ENCODE assay signal across 1 cellular context in the genomic region with DNA sequence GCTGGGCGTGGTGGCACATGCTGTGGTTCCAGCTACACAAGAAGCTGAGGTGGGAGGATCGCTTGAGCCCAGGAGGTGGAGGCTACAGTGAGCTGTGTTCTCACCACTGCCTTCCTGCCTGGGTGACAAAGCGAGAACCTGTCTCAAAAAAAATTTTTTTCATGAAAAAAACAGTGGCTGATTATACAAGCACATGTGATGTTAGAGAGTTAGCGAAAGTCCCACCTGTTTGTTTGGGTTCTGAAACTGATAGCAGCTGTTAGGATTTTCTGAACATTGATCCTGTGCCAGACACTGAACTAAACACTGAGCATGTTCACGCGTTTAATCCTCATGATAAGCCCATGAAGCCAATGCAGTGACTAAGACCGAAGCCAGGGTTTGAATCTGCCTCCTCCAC.
TF ChIP-seq lines count a peak whose summit lies in the region.

No MANE protein-coding gene starts in this region.

TF ChIP-seq in GM12878, 131 proteins besides CTCF, POLR2A, EP300 and RAD21:
- TF ChIP-seq ZNF384 (IDR thresholded peaks at IDR 0.05; ENCODE audit: borderline replicate concordance, low read depth, low read length) (peak; percentile 64; the same call in 1 of the 2 replicates), TCF3 (IDR thresholded peaks at IDR 0.05; ENCODE audit: borderline replicate concordance, insufficient read depth, low read depth, low read length) (peak; percentile 62; the same call in 1 of the 2 replicates), IKZF2 (IDR thresholded peaks at IDR 0.05) (peak in 1 of 2 experiments; percentile 41; a peak in 1 of 4 replicates), BHLHE40 (IDR thresholded peaks at IDR 0.05; ENCODE audit: borderline replicate concordance in 1 of 2, low read depth in 2 of 2, low read length in 1 of 2) (peak; percentile 39 to 59; a peak in 2 of 4 replicates), RUNX3 (IDR thresholded peaks at IDR 0.05; ENCODE audit: low read length) (0 out of 2 replicates have a peak, but pooled peaks have one; percentile 15), RAD51 (IDR thresholded peaks at IDR 0.05) (peak; percentile 74), MEF2B (IDR thresholded peaks at IDR 0.05; ENCODE audit: partially characterized antibody, poor library complexity, severe bottlenecking) (peak; percentile 17), TCF12 (IDR thresholded peaks at IDR 0.05; ENCODE audit: low read depth, low read length) (peak; percentile 82; the same call in 1 of the 2 replicates)
- TF ChIP-seq, protein P1, sequence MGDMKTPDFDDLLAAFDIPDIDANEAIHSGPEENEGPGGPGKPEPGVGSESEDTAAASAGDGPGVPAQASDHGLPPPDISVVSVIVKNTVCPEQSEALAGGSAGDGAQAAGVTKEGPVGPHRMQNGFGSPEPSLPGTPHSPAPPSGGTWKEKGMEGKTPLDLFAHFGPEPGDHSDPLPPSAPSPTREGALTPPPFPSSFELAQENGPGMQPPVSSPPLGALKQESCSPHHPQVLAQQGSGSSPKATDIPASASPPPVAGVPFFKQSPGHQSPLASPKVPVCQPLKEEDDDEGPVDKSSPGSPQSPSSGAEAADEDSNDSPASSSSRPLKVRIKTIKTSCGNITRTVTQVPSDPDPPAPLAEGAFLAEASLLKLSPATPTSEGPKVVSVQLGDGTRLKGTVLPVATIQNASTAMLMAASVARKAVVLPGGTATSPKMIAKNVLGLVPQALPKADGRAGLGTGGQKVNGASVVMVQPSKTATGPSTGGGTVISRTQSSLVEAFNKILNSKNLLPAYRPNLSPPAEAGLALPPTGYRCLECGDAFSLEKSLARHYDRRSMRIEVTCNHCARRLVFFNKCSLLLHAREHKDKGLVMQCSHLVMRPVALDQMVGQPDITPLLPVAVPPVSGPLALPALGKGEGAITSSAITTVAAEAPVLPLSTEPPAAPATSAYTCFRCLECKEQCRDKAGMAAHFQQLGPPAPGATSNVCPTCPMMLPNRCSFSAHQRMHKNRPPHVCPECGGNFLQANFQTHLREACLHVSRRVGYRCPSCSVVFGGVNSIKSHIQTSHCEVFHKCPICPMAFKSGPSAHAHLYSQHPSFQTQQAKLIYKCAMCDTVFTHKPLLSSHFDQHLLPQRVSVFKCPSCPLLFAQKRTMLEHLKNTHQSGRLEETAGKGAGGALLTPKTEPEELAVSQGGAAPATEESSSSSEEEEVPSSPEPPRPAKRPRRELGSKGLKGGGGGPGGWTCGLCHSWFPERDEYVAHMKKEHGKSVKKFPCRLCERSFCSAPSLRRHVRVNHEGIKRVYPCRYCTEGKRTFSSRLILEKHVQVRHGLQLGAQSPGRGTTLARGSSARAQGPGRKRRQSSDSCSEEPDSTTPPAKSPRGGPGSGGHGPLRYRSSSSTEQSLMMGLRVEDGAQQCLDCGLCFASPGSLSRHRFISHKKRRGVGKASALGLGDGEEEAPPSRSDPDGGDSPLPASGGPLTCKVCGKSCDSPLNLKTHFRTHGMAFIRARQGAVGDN (IDR thresholded peaks at IDR 0.05): peak; percentile 65; the same call in 1 of the 2 replicates
- TF ChIP-seq, protein P2, sequence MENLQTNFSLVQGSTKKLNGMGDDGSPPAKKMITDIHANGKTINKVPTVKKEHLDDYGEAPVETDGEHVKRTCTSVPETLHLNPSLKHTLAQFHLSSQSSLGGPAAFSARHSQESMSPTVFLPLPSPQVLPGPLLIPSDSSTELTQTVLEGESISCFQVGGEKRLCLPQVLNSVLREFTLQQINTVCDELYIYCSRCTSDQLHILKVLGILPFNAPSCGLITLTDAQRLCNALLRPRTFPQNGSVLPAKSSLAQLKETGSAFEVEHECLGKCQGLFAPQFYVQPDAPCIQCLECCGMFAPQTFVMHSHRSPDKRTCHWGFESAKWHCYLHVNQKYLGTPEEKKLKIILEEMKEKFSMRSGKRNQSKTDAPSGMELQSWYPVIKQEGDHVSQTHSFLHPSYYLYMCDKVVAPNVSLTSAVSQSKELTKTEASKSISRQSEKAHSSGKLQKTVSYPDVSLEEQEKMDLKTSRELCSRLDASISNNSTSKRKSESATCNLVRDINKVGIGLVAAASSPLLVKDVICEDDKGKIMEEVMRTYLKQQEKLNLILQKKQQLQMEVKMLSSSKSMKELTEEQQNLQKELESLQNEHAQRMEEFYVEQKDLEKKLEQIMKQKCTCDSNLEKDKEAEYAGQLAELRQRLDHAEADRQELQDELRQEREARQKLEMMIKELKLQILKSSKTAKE (IDR thresholded peaks at IDR 0.05; ENCODE audit: low read depth, poor library complexity, severe bottlenecking): peak; percentile 63
TF ChIP-seq in GM12878: peak in this region for 10; not testable (repeated sequence) for 121.
